Comparison of ENCODE assay signal across 18 cellular contexts in the genomic region with DNA sequence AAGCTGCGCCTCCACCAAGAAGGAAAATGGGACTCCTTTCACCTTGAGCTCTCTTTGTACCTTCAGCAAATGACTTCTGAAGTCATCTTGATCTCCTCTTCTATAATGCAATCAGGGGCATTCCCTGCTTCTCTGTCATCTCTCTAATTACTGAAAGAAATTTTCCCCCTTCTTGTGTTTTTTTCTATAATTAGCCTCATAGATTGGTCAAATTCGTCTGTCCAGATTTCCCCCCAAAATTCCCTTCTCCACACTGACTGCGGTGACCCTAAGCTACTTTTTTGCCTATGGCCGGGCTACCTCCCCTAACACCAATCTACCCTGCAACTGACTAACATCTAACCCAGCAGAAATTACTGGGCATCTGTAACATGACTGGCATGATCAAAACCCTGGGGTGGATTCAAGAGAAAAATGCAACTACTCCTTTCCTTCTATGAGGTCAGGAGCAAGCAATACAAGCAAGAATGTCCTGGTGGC.
DNase-seq lines count a peak whose midpoint lies in the region; ATAC-seq, FAIRE-seq and TF ChIP-seq lines count a peak whose summit lies in the region.
"Had no signal": no experiment of that assay in that cellular context is flagged by ENCODE, and none has a peak within 500 bp of the region (broad histone marks: within the 10 kb centered on the region; RNA-seq: fewer than 3 reads in every experiment).

No MANE protein-coding gene starts in this region.

- TF ChIP-seq EP300 in GM12878 (IDR thresholded peaks at IDR 0.05; ENCODE audit: borderline replicate concordance in 1 of 2, control insufficient read depth in 1 of 2, low read depth in 2 of 2, low read length in 2 of 2): peak in 1 of 2 experiments; percentile 18; a peak in 1 of 4 replicates
- TF ChIP-seq EP300 in suprapubic skin (IDR thresholded peaks at IDR 0.05): no peak

- intact Hi-C loops in CD8-positive, alpha-beta T cell (cut with DNase I, micrococcal nuclease): loop anchor here in 1 of 2 experiments (1.0 kb wide), 1 partner anchor 13 kb away; no protein-coding TSS in a partner anchor
- intact Hi-C loops in GM12878 (cut with micrococcal nuclease; ENCODE audit: unreplicated experiment): no loop called here

- WGBS in GM12878 (ENCODE audit: insufficient coverage, insufficient replicate concordance, low lambda C conversion rate, missing lambda C conversion rate): 3% methylated on average over 4 of the region's 4 CpGs
- WGBS in suprapubic skin: 74% methylated on average over 4 of the region's 4 CpGs

- H3K4me3 Mint-ChIP-seq in CD8-positive, alpha-beta T cell: no peak overlapping the region

- peak; percentile 82 for FAIRE-seq in GM12891 (lab: Jason Lieb, UNC)
- FAIRE-seq in GM12878 (lab: Jason Lieb, UNC): no peak
- FAIRE-seq: colon had no signal

- peaks cover 51% of the 10 kb centered on the region for H3K4me1 ChIP-seq in CD8-positive, alpha-beta T cell (ENCODE audit: insufficient read depth, low read length)
- peaks cover 64% of the 10 kb centered on the region for H3K4me1 ChIP-seq in GM12878 (ENCODE audit: control insufficient read depth, insufficient read depth, low read length)
- H3K4me1 ChIP-seq in suprapubic skin: peaks cover 30% of the 10 kb centered on the region
- H3K4me1 ChIP-seq: adrenal gland had no signal

- peaks cover 26% of the 10 kb centered on the region for H3K36me3 Mint-ChIP-seq in CD8-positive, alpha-beta T cell

- H3K27me3 Mint-ChIP-seq in CD8-positive, alpha-beta T cell (ENCODE audit: low read depth): no peaks in the 10 kb centered on the region

- in situ Hi-C loops in GM12878 (cut with MboI) (no loop called here), G401 (cut with HindIII; ENCODE audit: low sequenced_read_pairs) (no loop called here)

- BruUV-seq in GM12878 (replicated peaks; lab: Mats Ljungman, UMichigan): no TSS peak

- SMC1A ChIA-PET in GM12878 (lab: Charles Lee; ENCODE audit: uncharacterized antibody, unreplicated experiment): interaction anchor here (0.9 to 13.4 kb wide), 12 partner anchors 11 to 167 kb away, joined by 3 to 453 read pairs (median 7); partner anchors contain the start of gene BCL2

- H3K4me2 ChIP-seq in GM12878 (ENCODE audit: control insufficient read depth, insufficient read depth): peak overlapping the region; percentile 85

- RAD21 ChIA-PET in GM12878 (lab: Charles Lee; ENCODE audit: unreplicated experiment): interaction anchor here (1.0 to 14.5 kb wide), 11 partner anchors 9 to 171 kb away, joined by 3 to 463 read pairs (median 4); partner anchors contain the start of gene BCL2

- no peak overlapping the region for H2AFZ ChIP-seq in GM12878 (ENCODE audit: control insufficient read depth, low read depth, low read length)

- H3K4me3 ChIP-seq in CD8-positive, alpha-beta T cell (ENCODE audit: low read depth, low read length): no peak overlapping the region
- H3K4me3 ChIP-seq in GM12878 (no peak overlapping the region), suprapubic skin (no peak overlapping the region)
- H3K4me3 ChIP-seq: adrenal gland, ovary, tibial artery had no signal

- no peak for DNase-seq in CD8-positive, alpha-beta T cell
- DNase-seq in GM12891 (ENCODE audit: insufficient read length, low spot score) (no peak), NCI-H526 (lab: John Stamatoyannopoulos, UW) (peak; percentile 17 to 65), GM12878 (ENCODE audit: low read depth, low spot score) (no peak), epidermal melanocyte (ENCODE audit: insufficient read length, low spot score) (no peak), germinal center (ENCODE audit: low spot score) (no peak), G401 (ENCODE audit: low spot score) (no peak), suprapubic skin (ENCODE audit: low spot score in 2 of 2) (no peak)
- DNase-seq: activated CD4-positive, alpha-beta T cell treated with anti-CD3 and anti-CD28 coated beads for 4 hours; adrenal gland; COR-L47; Kasumi-1; mammary epithelial cell; NCI-H2081 treated with DMSO at 0.1 percent for 48 hours; OCI-M1; ovary; tibial artery had no signal

- no peak for ATAC-seq in CD8-positive, alpha-beta T cell
- peak; percentile 35 for ATAC-seq in GM12878

- POLR2A ChIA-PET in CD8-positive, alpha-beta T cell (lab: Charles Lee): interaction anchor here (0.9 kb wide), 1 partner anchor 19 kb away, joined by 3 read pairs; no protein-coding TSS in a partner anchor
- POLR2A ChIA-PET in GM12878 (lab: Charles Lee): interaction anchor here (0.5 to 11.7 kb wide), 9 partner anchors 10 to 210 kb away, joined by 3 to 278 read pairs (median 4); partner anchors contain the start of gene BCL2

- TF ChIP-seq RAD21 in GM12878 (IDR thresholded peaks at IDR 0.05; ENCODE audit: insufficient read depth, low read depth, low read length): no peak

- H3K27me3 ChIP-seq in CD8-positive, alpha-beta T cell (ENCODE audit: insufficient read depth, low read length): no peaks in the 10 kb centered on the region
- H3K27me3 ChIP-seq in GM12878 (replicated peaks in 1 of 2; ENCODE audit: control insufficient read depth in 2 of 2, insufficient read depth in 2 of 2, low read length in 1 of 2) (no peaks in the 10 kb centered on the region), suprapubic skin (no peaks in the 10 kb centered on the region)
- H3K27me3 ChIP-seq: adrenal gland, ovary, tibial artery had no signal

- peak overlapping the region; percentile 52; the same call in 1 of the 2 replicates for H3K9ac ChIP-seq in GM12878 (ENCODE audit: control insufficient read depth, insufficient read depth, low read length)

- no peaks in the 10 kb centered on the region for H4K20me1 ChIP-seq in GM12878 (ENCODE audit: control insufficient read depth, insufficient read depth)

- TF ChIP-seq POLR2A in GM12891 (IDR thresholded peaks at IDR 0.05; ENCODE audit: low read depth, low read length): no peak
- TF ChIP-seq POLR2A in GM12878 (IDR thresholded peaks at IDR 0.05; ENCODE audit: low read depth, low read length): peak; percentile 31; the same call in 1 of the 2 replicates
- TF ChIP-seq POLR2A in suprapubic skin (IDR thresholded peaks at IDR 0.05): no peak

- no peaks in the 10 kb centered on the region for H3K9me3 ChIP-seq in CD8-positive, alpha-beta T cell (ENCODE audit: low read length)
- no peaks in the 10 kb centered on the region; the same call in 2 of the 3 replicates for H3K9me3 ChIP-seq in GM12878 (replicated peaks; ENCODE audit: control insufficient read depth, insufficient read depth, low read length)
- no peaks in the 10 kb centered on the region for H3K9me3 ChIP-seq in suprapubic skin
- H3K9me3 ChIP-seq: adrenal gland, ovary, tibial artery had no signal

- H3K27ac Mint-ChIP-seq in CD8-positive, alpha-beta T cell: peak overlapping the region; percentile 68

- H3K27ac ChIP-seq in CD8-positive, alpha-beta T cell (ENCODE audit: low read depth, low read length): no peak overlapping the region
- H3K27ac ChIP-seq in GM12878 (ENCODE audit: control insufficient read depth, insufficient read depth) (peak overlapping the region; percentile 100), suprapubic skin (no peak overlapping the region)
- H3K27ac ChIP-seq: adrenal gland, ovary, tibial artery had no signal

- H3K36me3 ChIP-seq in CD8-positive, alpha-beta T cell (ENCODE audit: insufficient read depth, low read length): peaks cover 4% of the 10 kb centered on the region
- H3K36me3 ChIP-seq in GM12878 (ENCODE audit: control insufficient read depth in 2 of 2, insufficient read depth in 2 of 2, low read length in 1 of 2) (peaks cover 2 to 4% of the 10 kb centered on the region in 2 experiments; a peak in 1 of 4 replicates), suprapubic skin (no peaks in the 10 kb centered on the region)
- H3K36me3 ChIP-seq: adrenal gland, ovary, tibial artery had no signal

- H3K4me1 Mint-ChIP-seq in CD8-positive, alpha-beta T cell (ENCODE audit: low read depth): peaks cover 65% of the 10 kb centered on the region

- H3K79me2 ChIP-seq in GM12878 (ENCODE audit: control insufficient read depth, insufficient read depth, low read length): peaks cover 94% of the 10 kb centered on the region

- CTCF ChIA-PET in CD8-positive, alpha-beta T cell (lab: Charles Lee): interaction anchor here (0.9 to 9.0 kb wide), 5 partner anchors 19 to 260 kb away, joined by 3 to 70 read pairs (median 9); partner anchors contain the start of gene BCL2
- CTCF ChIA-PET in GM12878 (lab: Yijun Ruan, JAX): interaction anchor here (0.8 to 18.1 kb wide), 8 partner anchors 13 to 288 kb away, joined by 3 to 416 read pairs (median 4); partner anchors contain the start of gene BCL2

- H3K9me3 Mint-ChIP-seq in CD8-positive, alpha-beta T cell: no peaks in the 10 kb centered on the region

- TF ChIP-seq CTCF in CD8-positive, alpha-beta T cell (IDR thresholded peaks at IDR 0.05): no peak
- TF ChIP-seq CTCF in GM12878 (IDR thresholded peaks at IDR 0.05 in 2 of 3, conservative IDR thresholded peaks at IDR 0.05 in 1 of 3; ENCODE audit: control insufficient read depth in 2 of 3, extremely low read depth in 1 of 3, insufficient read depth in 1 of 3, low read depth in 3 of 3, low read length in 3 of 3) (no peak), suprapubic skin (IDR thresholded peaks at IDR 0.05) (no peak)

TF ChIP-seq in GM12891, 5 proteins besides CTCF, POLR2A, EP300 and RAD21:
- TF ChIP-seq POLR2AphosphoS5 (IDR thresholded peaks at IDR 0.05; ENCODE audit: low read depth, low read length): 0 out of 2 replicates have a peak, but pooled peaks have one; percentile 23
- TF ChIP-seq PAX5 (IDR thresholded peaks at IDR 0.05; ENCODE audit: insufficient read depth, low read length, severe bottlenecking): no peak
- TF ChIP-seq POU2F2 (IDR thresholded peaks at IDR 0.05; ENCODE audit: low read depth, low read length): no peak
TF ChIP-seq in GM12891: peak in this region for 1.

TF ChIP-seq in GM12878, 131 proteins besides CTCF, POLR2A, EP300 and RAD21 (continues in another document):
- no peak for TF ChIP-seq HDAC6 (IDR thresholded peaks at IDR 0.05; ENCODE audit: unreplicated experiment)
- no peak for TF ChIP-seq BHLHE40 (IDR thresholded peaks at IDR 0.05; ENCODE audit: borderline replicate concordance in 1 of 2, low read depth in 2 of 2, low read length in 1 of 2)
- no peak for TF ChIP-seq KDM1A (IDR thresholded peaks at IDR 0.05; ENCODE audit: borderline replicate concordance)
- TF ChIP-seq JUND (IDR thresholded peaks at IDR 0.05; ENCODE audit: low read depth, low read length): no peak
- no peak for TF ChIP-seq SMARCA5 (IDR thresholded peaks at IDR 0.05)
- no peak for TF ChIP-seq ZNF207 (IDR thresholded peaks at IDR 0.05; ENCODE audit: borderline replicate concordance)
- TF ChIP-seq SUZ12 (IDR thresholded peaks at IDR 0.05; ENCODE audit: unreplicated experiment): no peak
- TF ChIP-seq YY1 (IDR thresholded peaks at IDR 0.05; ENCODE audit: low read depth, low read length): peak; percentile 14; the same call in 1 of the 2 replicates
- no peak for TF ChIP-seq RBBP5 (conservative IDR thresholded peaks at IDR 0.05)

Comparison
In these comparisons a context has a peak if more than half of its experiments do, and no peak if none do; other contexts are left out.
1. DNase-seq: peak in NCI-H526 (2 of 2); none in CD8-positive, alpha-beta T cell (0 of 7), GM12891 (single experiment), GM12878 (single experiment), epidermal melanocyte (single experiment), germinal center (single experiment), G401 (single experiment) and suprapubic skin (0 of 2).